Comparison of ENCODE assay signal across 19 cellular contexts in the genomic region with DNA sequence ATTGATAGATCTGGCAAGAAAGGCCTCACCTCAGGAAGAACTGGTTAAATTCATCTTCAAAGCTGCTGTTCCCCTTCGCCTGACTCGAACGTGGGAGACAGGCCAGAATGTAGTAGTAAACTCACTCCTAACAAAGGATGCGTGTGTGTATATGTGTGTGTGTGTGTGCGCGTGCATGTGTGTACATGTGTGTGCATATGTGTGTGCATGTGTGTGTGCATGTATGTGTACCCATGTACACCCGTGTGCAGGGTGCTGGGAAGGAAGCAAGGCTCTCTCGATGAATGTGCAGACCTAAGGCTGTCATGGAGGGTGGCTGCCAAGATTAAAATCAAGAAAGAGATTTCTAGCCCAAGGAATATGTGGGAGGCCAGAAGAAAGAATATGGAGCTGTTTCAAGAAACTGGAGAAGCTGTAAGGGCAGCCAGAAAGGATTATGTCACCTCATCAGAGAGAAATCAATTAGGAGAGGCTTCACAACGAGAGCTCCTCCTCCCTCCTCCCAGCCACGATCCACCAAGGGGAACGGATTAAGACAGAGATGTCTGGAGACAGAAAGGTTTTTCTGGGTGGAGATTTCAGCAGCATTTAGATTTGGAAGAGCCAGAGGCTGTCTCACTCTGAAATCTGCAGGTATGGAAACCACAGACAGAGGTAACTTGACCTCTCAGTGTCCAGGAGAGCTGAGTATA. TPM values are rescaled to one million over a fixed set of nuclear protein-coding genes. Genes with fewer than 3 reads are reported as not detected.
DNase-seq lines count a peak whose midpoint lies in the region; ATAC-seq, FAIRE-seq and TF ChIP-seq lines count a peak whose summit lies in the region.
"Had no signal": no experiment of that assay in that cellular context is flagged by ENCODE, and none has a peak within 500 bp of the region (broad histone marks: within the 10 kb centered on the region; RNA-seq: fewer than 3 reads in every experiment).

No MANE protein-coding gene starts in this region.

- H3K56ac ChIP-seq in mesendoderm (ENCODE audit: low read length): peak overlapping the region; percentile 30

- no peak for TF ChIP-seq POLR2A in esophagus squamous epithelium (IDR thresholded peaks at IDR 0.05)

- no peaks in the 10 kb centered on the region for H4K20me1 ChIP-seq in astrocyte (ENCODE audit: insufficient read depth, low read length)

- H3K4me3 Mint-ChIP-seq in astrocyte (ENCODE audit: unreplicated experiment): no peak overlapping the region

- H3K79me1 ChIP-seq in mesendoderm (ENCODE audit: low read length): no peaks in the 10 kb centered on the region

- ATAC-seq in GM18873 (IDR thresholded peaks at IDR 0.05; ENCODE audit: low FRiP score, unreplicated experiment): no peak
- no peak for ATAC-seq in HG02588 (IDR thresholded peaks at IDR 0.05; ENCODE audit: unreplicated experiment)
- ATAC-seq: A549 had no signal

- H3K27ac Mint-ChIP-seq in astrocyte (ENCODE audit: unreplicated experiment): peak overlapping the region; percentile 27

- H4K8ac ChIP-seq in mesendoderm (ENCODE audit: low read depth, low read length): no peak overlapping the region

- peaks cover 3% of the 10 kb centered on the region for H3K4me1 Mint-ChIP-seq in astrocyte (ENCODE audit: low read depth, unreplicated experiment)

- TF ChIP-seq CTCF in A673 (conservative IDR thresholded peaks at IDR 0.05; ENCODE audit: low read depth, low read length) (no peak), astrocyte (IDR thresholded peaks at IDR 0.05; ENCODE audit: insufficient read depth, low read depth, low read length) (no peak), esophagus squamous epithelium (IDR thresholded peaks at IDR 0.05) (no peak)

- POLR2A ChIA-PET in A673 (lab: Charles Lee; ENCODE audit: low non-redundant PET): no interaction called here

- WGBS in mesendoderm (ENCODE audit: extremely low coverage, insufficient coverage, low lambda C conversion rate): no CpG with 5 or more reads among the region's 11 CpGs
- 37 to 49% methylated on average over 11 of the region's 11 CpGs for WGBS in esophagus squamous epithelium, 2 donors

- H2AFZ ChIP-seq in astrocyte (ENCODE audit: low read depth, low read length): no peak overlapping the region

- no peak overlapping the region for H2BK5ac ChIP-seq in mesendoderm (ENCODE audit: low read length)

- H3K36me3 Mint-ChIP-seq in astrocyte (ENCODE audit: low read depth, unreplicated experiment): no peaks in the 10 kb centered on the region

- H3K27me3 Mint-ChIP-seq in astrocyte (ENCODE audit: low read depth, unreplicated experiment): peaks cover 36% of the 10 kb centered on the region

- H3K36me3 ChIP-seq in A673 (ENCODE audit: insufficient read depth, low read length, poor library complexity, severe bottlenecking): no peaks in the 10 kb centered on the region
- H3K36me3 ChIP-seq in astrocyte (ENCODE audit: insufficient read depth, low read length): no peaks in the 10 kb centered on the region
- H3K36me3 ChIP-seq in mesendoderm (ENCODE audit: control insufficient read depth, insufficient read depth, low read length): no peaks in the 10 kb centered on the region
- no peaks in the 10 kb centered on the region for H3K36me3 ChIP-seq in esophagus squamous epithelium

- no peak overlapping the region for H3K4ac ChIP-seq in mesendoderm (ENCODE audit: low read depth, low read length)

- H3K9me3 ChIP-seq in A673 (ENCODE audit: low read depth, low read length, poor library complexity, severe bottlenecking) (no peaks in the 10 kb centered on the region), astrocyte (ENCODE audit: insufficient read depth, low read depth, low read length) (peaks cover under 1% of the 10 kb centered on the region), esophagus squamous epithelium (peaks cover 0 to 8% (median 4%) of the 10 kb centered on the region in 3 donors)

- BruUV-seq in A673 (replicated peaks; lab: Mats Ljungman, UMichigan): no TSS peak

- FAIRE-seq in HTR-8/SVneo (lab: Jason Lieb, UNC) (peak; percentile 92), astrocyte (lab: Jason Lieb, UNC) (no peak)
- FAIRE-seq: A549, H54 had no signal

- DNase-seq in A673 (ENCODE audit: low spot score): peak; percentile 53
- no peak for DNase-seq in HTR-8/SVneo (ENCODE audit: insufficient read length, low spot score)
- DNase-seq in astrocyte (ENCODE audit: low read depth): no peak
- no peak for DNase-seq in mesendoderm
- no peak for DNase-seq in activated naive CD4-positive, alpha-beta T cell treated with Interleukin-2 at 50 U/mL for 16 hours
- DNase-seq in esophagus squamous epithelium (lab: John Stamatoyannopoulos, UW): no peak
- DNase-seq: COR-L47, EL, NCI-H1092, NCI-H446 treated with DMSO at 0.1 percent for 48 hours had no signal

- no peaks in the 10 kb centered on the region for H3K79me2 ChIP-seq in astrocyte (ENCODE audit: insufficient read depth, low read length)
- H3K79me2 ChIP-seq in mesendoderm (ENCODE audit: control insufficient read depth, insufficient read depth, low read length): no peaks in the 10 kb centered on the region

- CTCF ChIA-PET in A673 (lab: Charles Lee): no interaction called here

- H3K27ac ChIP-seq in A673 (ENCODE audit: low read depth, low read length, poor library complexity, severe bottlenecking): no peak overlapping the region
- H3K27ac ChIP-seq in astrocyte (ENCODE audit: low read depth, low read length): no peak overlapping the region
- H3K27ac ChIP-seq in mesendoderm (ENCODE audit: low read depth, low read length): no peak overlapping the region
- no peak overlapping the region for H3K27ac ChIP-seq in esophagus squamous epithelium
- H3K27ac ChIP-seq: A549, C4-2B, HL-60, KMS-11 had no signal

- intact Hi-C loops in A673 (cut with micrococcal nuclease; ENCODE audit: unreplicated experiment) (no loop called here), esophagus squamous epithelium (cut with DNase I) (no loop called here)

- no peak overlapping the region for H2AK5ac ChIP-seq in mesendoderm (ENCODE audit: low read length)

- no peak overlapping the region for H3K23ac ChIP-seq in mesendoderm (ENCODE audit: low read length)

- no peak overlapping the region for H4K5ac ChIP-seq in mesendoderm (ENCODE audit: low read length)

- H3K4me2 ChIP-seq in astrocyte (ENCODE audit: low read length): no peak overlapping the region
- H3K4me2 ChIP-seq in mesendoderm (ENCODE audit: low read length): no peak overlapping the region
- H3K4me2 ChIP-seq: A549, KMS-11 had no signal

- H2BK15ac ChIP-seq in mesendoderm (replicated peaks; ENCODE audit: low read depth): no peak overlapping the region

- H3K9me3 Mint-ChIP-seq in astrocyte (ENCODE audit: unreplicated experiment): peaks cover 2% of the 10 kb centered on the region

- H3K27me3 ChIP-seq in A673 (replicated peaks; ENCODE audit: insufficient read depth, low read depth, low read length, poor library complexity) (no peaks in the 10 kb centered on the region), astrocyte (ENCODE audit: insufficient read depth, low read length) (peaks cover 23% of the 10 kb centered on the region), mesendoderm (ENCODE audit: insufficient read depth, low read length, poor library complexity) (no peaks in the 10 kb centered on the region), esophagus squamous epithelium (peaks cover 0 to 81% (median 3%) of the 10 kb centered on the region in 4 donors)

- H3K9ac ChIP-seq in astrocyte (ENCODE audit: low read length) (no peak overlapping the region), mesendoderm (ENCODE audit: low read length) (no peak overlapping the region)
- H3K9ac ChIP-seq: KMS-11 had no signal

- no peak overlapping the region for H3K18ac ChIP-seq in mesendoderm (ENCODE audit: low read length)

- H3K4me3 ChIP-seq in A673 (ENCODE audit: low read depth, low read length, poor library complexity, severe bottlenecking) (no peak overlapping the region), astrocyte (ENCODE audit: insufficient read depth, low read depth, low read length) (no peak overlapping the region), mesendoderm (ENCODE audit: low read length) (no peak overlapping the region), esophagus squamous epithelium (no peak overlapping the region)
- H3K4me3 ChIP-seq: A549 had no signal

- H2BK120ac ChIP-seq in mesendoderm (ENCODE audit: low read depth, low read length): no peak overlapping the region

- H3K4me1 ChIP-seq in A673 (ENCODE audit: insufficient read depth, low read length, poor library complexity, severe bottlenecking): peaks cover 17% of the 10 kb centered on the region
- no peaks in the 10 kb centered on the region for H3K4me1 ChIP-seq in astrocyte (ENCODE audit: insufficient read depth, low read length)
- peaks cover 14% of the 10 kb centered on the region for H3K4me1 ChIP-seq in mesendoderm (ENCODE audit: control insufficient read depth, low read depth, low read length)
- peaks cover 0 to 4% (median 0%) of the 10 kb centered on the region in 3 donors for H3K4me1 ChIP-seq in esophagus squamous epithelium
- H3K4me1 ChIP-seq: A549 had no signal

RNA-seq across cellular contexts. Expression of a gene that starts 34.0 kb away (rescaled TPM):
- total RNA-seq in A673 (2021) (not detected in 2 replicates), astrocyte (not detected in 2 replicates), esophagus squamous epithelium (not detected)
- not detected for polyA plus RNA-seq in mesendoderm (2013, experiment 1 of 2)
- not detected for polyA plus RNA-seq in mesendoderm (2013, experiment 2 of 2)
- total RNA-seq: M059J, SK-MEL-5 had no signal
- polyA plus RNA-seq: A549 had no signal
